ENCODE assay signal across 1 cellular context in genomic region chr1:166141969-166142368, GRCh38.
TF ChIP-seq lines count a peak whose summit lies in the region.

No MANE protein-coding gene starts in this region.

TF ChIP-seq in K562, 482 proteins besides CTCF, POLR2A, EP300 and RAD21 (continued from another document):
- TF ChIP-seq NCOA1 (IDR thresholded peaks at IDR 0.05; ENCODE audit: low read depth), result no peak
- TF ChIP-seq, protein P1, sequence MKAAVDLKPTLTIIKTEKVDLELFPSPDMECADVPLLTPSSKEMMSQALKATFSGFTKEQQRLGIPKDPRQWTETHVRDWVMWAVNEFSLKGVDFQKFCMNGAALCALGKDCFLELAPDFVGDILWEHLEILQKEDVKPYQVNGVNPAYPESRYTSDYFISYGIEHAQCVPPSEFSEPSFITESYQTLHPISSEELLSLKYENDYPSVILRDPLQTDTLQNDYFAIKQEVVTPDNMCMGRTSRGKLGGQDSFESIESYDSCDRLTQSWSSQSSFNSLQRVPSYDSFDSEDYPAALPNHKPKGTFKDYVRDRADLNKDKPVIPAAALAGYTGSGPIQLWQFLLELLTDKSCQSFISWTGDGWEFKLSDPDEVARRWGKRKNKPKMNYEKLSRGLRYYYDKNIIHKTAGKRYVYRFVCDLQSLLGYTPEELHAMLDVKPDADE (conservative IDR thresholded peaks at IDR 0.05; ENCODE audit: control insufficient read depth, low read depth, low read length), result no peak
- TF ChIP-seq SREBF2 (CRISPR knock-in tag; IDR thresholded peaks at IDR 0.05), result no peak
- TF ChIP-seq RBM14 (IDR thresholded peaks at IDR 0.05; ENCODE audit: borderline replicate concordance, insufficient read depth, low read depth, low read length), result no peak
- no peak for TF ChIP-seq MTA3 (IDR thresholded peaks at IDR 0.05; ENCODE audit: borderline replicate concordance)
- TF ChIP-seq CBX3 (IDR thresholded peaks at IDR 0.05; ENCODE audit: borderline replicate concordance in 1 of 2, low read length in 2 of 2), result no peak
- TF ChIP-seq ZNF444 (CRISPR knock-in tag; IDR thresholded peaks at IDR 0.05), result no peak
- TF ChIP-seq TCF7 (IDR thresholded peaks at IDR 0.05; ENCODE audit: borderline replicate concordance), result no peak
- TF ChIP-seq ZBTB8A (IDR thresholded peaks at IDR 0.05; ENCODE audit: partially characterized antibody), result no peak
- TF ChIP-seq RFX7 (CRISPR knock-in tag; IDR thresholded peaks at IDR 0.05), result no peak
- TF ChIP-seq HMBOX1 (IDR thresholded peaks at IDR 0.05), result no peak
